Comparison of ENCODE assay signal across 2 cellular contexts in the genomic region with DNA sequence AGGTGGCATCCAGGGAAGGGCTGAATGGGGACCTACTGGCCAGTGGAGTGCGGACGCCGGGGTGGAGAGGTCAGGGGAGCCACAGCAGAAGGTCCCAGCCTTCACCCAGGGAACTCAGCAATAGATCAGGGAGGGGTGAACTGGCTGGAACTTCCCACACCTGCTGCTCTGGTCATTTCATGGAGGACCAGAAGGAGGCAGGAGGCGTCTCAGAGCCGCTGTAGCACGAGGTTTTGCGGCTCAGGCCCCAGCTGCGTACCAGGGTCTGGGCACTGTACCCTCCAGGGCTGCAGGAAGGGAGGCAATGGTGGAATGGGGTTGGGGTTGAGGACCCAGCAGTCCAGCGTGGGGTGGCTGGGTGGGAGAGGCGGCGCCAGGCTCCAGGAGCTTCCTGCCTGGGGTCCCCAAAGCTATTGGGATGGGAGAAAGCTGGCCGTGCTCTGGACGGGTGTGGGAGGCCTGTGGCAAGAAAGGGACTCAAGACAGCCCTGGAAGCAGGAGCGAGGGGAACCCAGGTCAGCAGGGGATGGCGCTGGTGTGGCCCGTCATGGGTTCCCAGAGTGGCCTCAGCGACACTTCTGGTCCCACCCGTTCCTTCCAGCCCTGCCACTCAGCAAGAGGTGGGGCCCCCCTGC.
TF ChIP-seq lines count a peak whose summit lies in the region.

No MANE protein-coding gene starts in this region.

TF ChIP-seq in SK-N-SH, 30 proteins besides CTCF, POLR2A, EP300 and RAD21:
- TF ChIP-seq, protein P1, sequence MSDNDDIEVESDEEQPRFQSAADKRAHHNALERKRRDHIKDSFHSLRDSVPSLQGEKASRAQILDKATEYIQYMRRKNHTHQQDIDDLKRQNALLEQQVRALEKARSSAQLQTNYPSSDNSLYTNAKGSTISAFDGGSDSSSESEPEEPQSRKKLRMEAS (IDR thresholded peaks at IDR 0.05; ENCODE audit: low read depth) = no peak
- TF ChIP-seq GATA2 (CRISPR knock-in tag; IDR thresholded peaks at IDR 0.05) (no peak), RCOR1 (IDR thresholded peaks at IDR 0.05; ENCODE audit: low read length) (no peak), EZH2phosphoT487 (IDR thresholded peaks at IDR 0.05; ENCODE audit: borderline replicate concordance, low read depth) (no peak), FOSL2 (IDR thresholded peaks at IDR 0.05; ENCODE audit: borderline replicate concordance, low read depth) (no peak), CHD2 (IDR thresholded peaks at IDR 0.05; ENCODE audit: low read length, partially characterized antibody) (no peak), SMC3 (IDR thresholded peaks at IDR 0.05; ENCODE audit: low read depth, low read length) (no peak), SIN3A (IDR thresholded peaks at IDR 0.05; ENCODE audit: borderline replicate concordance, low read depth, low read length) (no peak), GABPA (IDR thresholded peaks at IDR 0.05; ENCODE audit: low read depth) (no peak), TAF1 (IDR thresholded peaks at IDR 0.05; ENCODE audit: borderline replicate concordance, low read depth, low read length) (no peak)
- TF ChIP-seq, protein P2, sequence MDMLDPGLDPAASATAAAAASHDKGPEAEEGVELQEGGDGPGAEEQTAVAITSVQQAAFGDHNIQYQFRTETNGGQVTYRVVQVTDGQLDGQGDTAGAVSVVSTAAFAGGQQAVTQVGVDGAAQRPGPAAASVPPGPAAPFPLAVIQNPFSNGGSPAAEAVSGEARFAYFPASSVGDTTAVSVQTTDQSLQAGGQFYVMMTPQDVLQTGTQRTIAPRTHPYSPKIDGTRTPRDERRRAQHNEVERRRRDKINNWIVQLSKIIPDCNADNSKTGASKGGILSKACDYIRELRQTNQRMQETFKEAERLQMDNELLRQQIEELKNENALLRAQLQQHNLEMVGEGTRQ (IDR thresholded peaks at IDR 0.05; ENCODE audit: borderline replicate concordance, low read depth, low read length) = no peak
- TF ChIP-seq, protein P3, sequence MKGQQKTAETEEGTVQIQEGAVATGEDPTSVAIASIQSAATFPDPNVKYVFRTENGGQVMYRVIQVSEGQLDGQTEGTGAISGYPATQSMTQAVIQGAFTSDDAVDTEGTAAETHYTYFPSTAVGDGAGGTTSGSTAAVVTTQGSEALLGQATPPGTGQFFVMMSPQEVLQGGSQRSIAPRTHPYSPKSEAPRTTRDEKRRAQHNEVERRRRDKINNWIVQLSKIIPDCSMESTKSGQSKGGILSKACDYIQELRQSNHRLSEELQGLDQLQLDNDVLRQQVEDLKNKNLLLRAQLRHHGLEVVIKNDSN (IDR thresholded peaks at IDR 0.05; ENCODE audit: borderline replicate concordance, low read depth) = no peak

TF ChIP-seq in SK-N-SH treated with all-trans-retinoic acid at 6 μM for 48 hours, 23 proteins besides CTCF, POLR2A, EP300 and RAD21:
- TF ChIP-seq PPARA (CRISPR knock-in tag; IDR thresholded peaks at IDR 0.05; ENCODE audit: borderline replicate concordance) (no peak), ZFP3 (CRISPR knock-in tag; IDR thresholded peaks at IDR 0.05) (no peak), ESRRG (CRISPR knock-in tag; IDR thresholded peaks at IDR 0.05) (no peak), ZFP30 (CRISPR knock-in tag; IDR thresholded peaks at IDR 0.05) (no peak), CSDC2 (CRISPR knock-in tag; IDR thresholded peaks at IDR 0.05) (no peak), ZNF565 (CRISPR knock-in tag; conservative IDR thresholded peaks at IDR 0.05; ENCODE audit: low read depth) (no peak), ZNF8 (CRISPR knock-in tag; IDR thresholded peaks at IDR 0.05) (no peak), ARNTL (CRISPR knock-in tag; IDR thresholded peaks at IDR 0.05; ENCODE audit: borderline replicate concordance, low read depth) (no peak), ZC3H10 (CRISPR knock-in tag; IDR thresholded peaks at IDR 0.05) (no peak)
- TF ChIP-seq, protein P4, sequence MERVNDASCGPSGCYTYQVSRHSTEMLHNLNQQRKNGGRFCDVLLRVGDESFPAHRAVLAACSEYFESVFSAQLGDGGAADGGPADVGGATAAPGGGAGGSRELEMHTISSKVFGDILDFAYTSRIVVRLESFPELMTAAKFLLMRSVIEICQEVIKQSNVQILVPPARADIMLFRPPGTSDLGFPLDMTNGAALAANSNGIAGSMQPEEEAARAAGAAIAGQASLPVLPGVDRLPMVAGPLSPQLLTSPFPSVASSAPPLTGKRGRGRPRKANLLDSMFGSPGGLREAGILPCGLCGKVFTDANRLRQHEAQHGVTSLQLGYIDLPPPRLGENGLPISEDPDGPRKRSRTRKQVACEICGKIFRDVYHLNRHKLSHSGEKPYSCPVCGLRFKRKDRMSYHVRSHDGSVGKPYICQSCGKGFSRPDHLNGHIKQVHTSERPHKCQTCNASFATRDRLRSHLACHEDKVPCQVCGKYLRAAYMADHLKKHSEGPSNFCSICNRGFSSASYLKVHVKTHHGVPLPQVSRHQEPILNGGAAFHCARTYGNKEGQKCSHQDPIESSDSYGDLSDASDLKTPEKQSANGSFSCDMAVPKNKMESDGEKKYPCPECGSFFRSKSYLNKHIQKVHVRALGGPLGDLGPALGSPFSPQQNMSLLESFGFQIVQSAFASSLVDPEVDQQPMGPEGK (CRISPR knock-in tag; IDR thresholded peaks at IDR 0.05; ENCODE audit: borderline replicate concordance) = no peak
